10 cellular contexts compared by ENCODE assay signal in genomic region chr4:168451331-168451730, GRCh38. TPM values are rescaled to one million over a fixed set of nuclear protein-coding genes. Genes with fewer than 3 reads are reported as not detected.
DNase-seq lines count a peak whose midpoint lies in the region; ATAC-seq and FAIRE-seq lines count a peak whose summit lies in the region.
"Had no signal": no experiment of that assay in that cellular context is flagged by ENCODE, and none has a peak within 500 bp of the region (broad histone marks: within the 10 kb centered on the region; RNA-seq: fewer than 3 reads in every experiment).

No MANE protein-coding gene starts in this region.

- H2BK12ac ChIP-seq in mesenchymal stem cell (ENCODE audit: low read length in 2 of 2) = peak overlapping the region in 1 of 2 experiments; percentile 93

- H4K91ac ChIP-seq in mesenchymal stem cell (ENCODE audit: low read length) = no peak overlapping the region

- H3K27me3 ChIP-seq in mesenchymal stem cell (ENCODE audit: control insufficient read depth in 1 of 2, insufficient read depth in 1 of 2, low read length in 2 of 2) = no peaks in the 10 kb centered on the region

- no peak overlapping the region for H2BK15ac ChIP-seq in mesenchymal stem cell (ENCODE audit: low read depth, poor library complexity, severe bottlenecking)

- 76% methylated on average over 2 of the region's 2 CpGs for WGBS in mesenchymal stem cell

- H4K8ac ChIP-seq in mesenchymal stem cell (ENCODE audit: low read length) = no peak overlapping the region

- H2BK5ac ChIP-seq in mesenchymal stem cell (ENCODE audit: low read depth, low read length, poor library complexity, severe bottlenecking) = no peak overlapping the region

- no peak overlapping the region for H2AFZ ChIP-seq in mesenchymal stem cell (ENCODE audit: low read depth, low read length)

- no peak overlapping the region for H3K4me3 ChIP-seq in mesenchymal stem cell (ENCODE audit: insufficient read depth in 1 of 2, low read depth in 1 of 2, low read length in 2 of 2)
- H3K4me3 ChIP-seq: lung had no signal

- no peak overlapping the region for H3K23ac ChIP-seq in mesenchymal stem cell (ENCODE audit: low read length in 2 of 2)

- no peak overlapping the region for H3K27ac ChIP-seq in mesenchymal stem cell (ENCODE audit: low read length, poor library complexity, severe bottlenecking)

- no peak overlapping the region for H2AK5ac ChIP-seq in mesenchymal stem cell (ENCODE audit: low read length, severe bottlenecking)

- DNase-seq in RKO (ENCODE audit: low spot score) = peak; percentile 18
- no peak for DNase-seq in mesenchymal stem cell
- no peak for DNase-seq in NCI-H446 (lab: John Stamatoyannopoulos, UW)
- DNase-seq in urothelium cell line (ENCODE audit: low spot score) = no peak
- DNase-seq: stimulated activated naive CD4-positive, alpha-beta T cell treated with Interleukin-2 at 50 U/mL for 16 hours; T-helper 9 cell had no signal

- peak overlapping the region in 1 of 2 experiments; percentile 21 for H3K18ac ChIP-seq in mesenchymal stem cell (ENCODE audit: low read depth in 1 of 2, low read length in 2 of 2)

- no peak overlapping the region for H2BK120ac ChIP-seq in mesenchymal stem cell (ENCODE audit: low read depth, low read length)

- H3K14ac ChIP-seq in mesenchymal stem cell (ENCODE audit: low read length in 2 of 2) = no peak overlapping the region

- H3K9me3 ChIP-seq in mesenchymal stem cell (ENCODE audit: control insufficient read depth, low read length) = no peaks in the 10 kb centered on the region

- H3K4me1 ChIP-seq in mesenchymal stem cell (ENCODE audit: control insufficient read depth, insufficient read depth, low read depth, low read length) = peaks cover 2% of the 10 kb centered on the region

- no peak overlapping the region for H3K4ac ChIP-seq in mesenchymal stem cell (ENCODE audit: low read depth in 1 of 2, low read length in 2 of 2)

- no peak overlapping the region for H3K4me2 ChIP-seq in mesenchymal stem cell (ENCODE audit: low read length, poor library complexity, severe bottlenecking)

- no peaks in the 10 kb centered on the region for H3K79me1 ChIP-seq in mesenchymal stem cell (replicated peaks; ENCODE audit: low read length, poor library complexity, severe bottlenecking)

- H3K9ac ChIP-seq in mesenchymal stem cell (ENCODE audit: low read length) = peak overlapping the region; percentile 53

- ATAC-seq in GM18867 (IDR thresholded peaks at IDR 0.05; ENCODE audit: unreplicated experiment) (peak; percentile 30), HG02610 (IDR thresholded peaks at IDR 0.05; ENCODE audit: unreplicated experiment) (peak; percentile 23), HG03139 (IDR thresholded peaks at IDR 0.05; ENCODE audit: unreplicated experiment) (no peak)

- FAIRE-seq in urothelium cell line (lab: Jason Lieb, UNC) = no peak

- peaks cover 0 to 56% of the 10 kb centered on the region in 2 experiments for H3K36me3 ChIP-seq in mesenchymal stem cell (ENCODE audit: control insufficient read depth in 1 of 2, insufficient read depth in 2 of 2, low read depth in 1 of 2, low read length in 2 of 2)

RNA-seq across cellular contexts. Expression of gene DDX60L, which starts 29.0 kb away (rescaled TPM):
- 8.1 TPM for polyA plus RNA-seq in mesenchymal stem cell (2013, experiment 1 of 2)
- polyA plus RNA-seq in mesenchymal stem cell (2013, experiment 2 of 2) = 7.8 TPM

RNA-seq across cellular contexts. Expression of gene PALLD, which starts 45.5 kb away (rescaled TPM):
- 109 TPM for polyA plus RNA-seq in mesenchymal stem cell (2013, experiment 1 of 2)
- 108 TPM for polyA plus RNA-seq in mesenchymal stem cell (2013, experiment 2 of 2)
